In the genomic region with DNA sequence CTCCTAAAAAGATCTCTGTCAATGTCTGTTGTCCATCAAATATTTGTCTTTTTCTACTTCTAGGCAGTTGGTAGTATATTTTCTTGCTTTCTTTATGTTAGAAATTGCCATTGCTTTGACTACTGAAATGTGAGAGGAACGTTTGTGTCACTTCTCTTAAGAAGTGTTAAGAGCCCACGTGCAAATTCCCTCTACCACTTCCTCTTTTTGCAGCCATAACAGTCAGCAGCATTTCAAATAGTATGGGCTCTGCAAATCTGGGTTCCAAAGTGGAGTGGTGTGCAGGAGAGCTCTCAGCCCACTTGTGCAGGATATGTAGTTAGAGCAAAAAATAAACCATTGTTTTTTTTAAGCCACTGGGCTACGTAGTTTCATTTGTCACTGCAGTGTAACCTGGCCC, we compare ENCODE assay signal across 18 cellular contexts.
DNase-seq lines count a peak whose midpoint lies in the region; ATAC-seq and TF ChIP-seq lines count a peak whose summit lies in the region.
"Had no signal": no experiment of that assay in that cellular context is flagged by ENCODE, and none has a peak within 500 bp of the region (broad histone marks: within the 10 kb centered on the region; RNA-seq: fewer than 3 reads in every experiment).

No MANE protein-coding gene starts in this region.

- no peak for TF ChIP-seq CTCF in NB4 (IDR thresholded peaks at IDR 0.05; ENCODE audit: low read depth, low read length)

- no peaks in the 10 kb centered on the region for H3K4me1 Mint-ChIP-seq in activated T-helper 2 cell treated with anti-CD3 and anti-CD28 coated beads, Interferon-gamma antibody, Interleukin-2, Interleukin-4, amounts not matched to agents 10 μg/mL and 5 μg/mL and 100 μg/mL, durations not matched to agents 14 hours and 24 hours and 36 hours (ENCODE audit: low read depth)

- no peaks in the 10 kb centered on the region for H3K27me3 Mint-ChIP-seq in activated T-helper 2 cell treated with anti-CD3 and anti-CD28 coated beads, Interferon-gamma antibody, Interleukin-2, Interleukin-4, amounts not matched to agents 10 μg/mL and 5 μg/mL and 100 μg/mL, durations not matched to agents 14 hours and 24 hours and 36 hours (ENCODE audit: low read depth)

- TF ChIP-seq POLR2A in NB4 (IDR thresholded peaks at IDR 0.05; ENCODE audit: extremely low read depth, insufficient read length): no peak

- H3K4me3 ChIP-seq in NB4 (ENCODE audit: low read depth, low read length): no peak overlapping the region
- H3K4me3 ChIP-seq in muscle layer of colon (ENCODE audit: low read depth in 1 of 2, low read length in 2 of 2): no peak overlapping the region
- H3K4me3 ChIP-seq: pancreas, upper lobe of right lung had no signal

- H3K36me3 ChIP-seq in muscle layer of colon (ENCODE audit: insufficient read depth, low read length): no peaks in the 10 kb centered on the region
- H3K36me3 ChIP-seq: pancreas, upper lobe of right lung had no signal

- H3K27me3 ChIP-seq in muscle layer of colon (ENCODE audit: control insufficient read depth in 1 of 2, insufficient read depth in 2 of 2, low read length in 2 of 2): no peaks in the 10 kb centered on the region
- H3K27me3 ChIP-seq: pancreas, upper lobe of right lung had no signal

- H3K4me1 ChIP-seq in muscle layer of colon (ENCODE audit: insufficient read depth, low read length): peaks cover 46% of the 10 kb centered on the region
- H3K4me1 ChIP-seq: pancreas, upper lobe of right lung had no signal

- DNase-seq in NB4 (ENCODE audit: low read depth) (peak; percentile 62), NCI-H345 (lab: John Stamatoyannopoulos, UW) (no peak), NCI-H1436 treated with DMSO at 0.1 percent for 48 hours (lab: John Stamatoyannopoulos, UW) (no peak)
- DNase-seq in activated T-helper 2 cell treated with anti-CD3 and anti-CD28 coated beads, Interferon-gamma antibody, Interleukin-2, Interleukin-4, amounts not matched to agents 10 μg/mL and 5 μg/mL and 100 μg/mL, durations not matched to agents 14 hours and 24 hours and 36 hours (ENCODE audit: low spot score): no peak
- DNase-seq: activated CD4-positive, alpha-beta T cell treated with anti-CD3 and anti-CD28 coated beads, Interleukin-2, amount 50 U/mL, for 4 hours; activated T-cell treated with anti-CD3 and anti-CD28 coated beads, Interleukin-2, amount 50 U/mL, for 72 hours; central memory CD4-positive, alpha-beta T cell; effector memory CD4-positive, alpha-beta T cell; hippocampal formation; NCI-H2029 treated with DMSO at 0.1 percent for 48 hours; pancreas; stimulated activated naive CD4-positive, alpha-beta T cell; T1000; upper lobe of right lung had no signal

- no peaks in the 10 kb centered on the region for H3K36me3 Mint-ChIP-seq in activated T-helper 2 cell treated with anti-CD3 and anti-CD28 coated beads, Interferon-gamma antibody, Interleukin-2, Interleukin-4, amounts not matched to agents 10 μg/mL and 5 μg/mL and 100 μg/mL, durations not matched to agents 14 hours and 24 hours and 36 hours (ENCODE audit: low read depth)

- intact Hi-C loops in activated T-helper 2 cell treated with anti-CD3 and anti-CD28 coated beads, Interferon-gamma antibody, Interleukin-2, Interleukin-4, amounts not matched to agents 10 μg/mL and 5 μg/mL and 100 μg/mL, durations not matched to agents 14 hours and 24 hours and 36 hours (cut with micrococcal nuclease): no loop called here

- peak overlapping the region; percentile 64 for H3K27ac ChIP-seq in muscle layer of colon (ENCODE audit: low read depth, low read length)
- H3K27ac ChIP-seq: pancreas, upper lobe of right lung had no signal

- no peak overlapping the region for H3K27ac Mint-ChIP-seq in activated T-helper 2 cell treated with anti-CD3 and anti-CD28 coated beads, Interferon-gamma antibody, Interleukin-2, Interleukin-4, amounts not matched to agents 10 μg/mL and 5 μg/mL and 100 μg/mL, durations not matched to agents 14 hours and 24 hours and 36 hours
- H3K27ac Mint-ChIP-seq: activated T-cell treated with anti-CD3 and anti-CD28 coated beads, Interleukin-2, amount 50 U/mL, for 72 hours had no signal

- no peak overlapping the region for H3K4me3 Mint-ChIP-seq in activated T-helper 2 cell treated with anti-CD3 and anti-CD28 coated beads, Interferon-gamma antibody, Interleukin-2, Interleukin-4, amounts not matched to agents 10 μg/mL and 5 μg/mL and 100 μg/mL, durations not matched to agents 14 hours and 24 hours and 36 hours (ENCODE audit: low read depth)
- H3K4me3 Mint-ChIP-seq: activated T-cell treated with anti-CD3 and anti-CD28 coated beads, Interleukin-2, amount 50 U/mL, for 72 hours had no signal

- ATAC-seq in GM18508 (IDR thresholded peaks at IDR 0.05; ENCODE audit: insufficient read depth, unreplicated experiment) (peak; percentile 65), HG03103 (IDR thresholded peaks at IDR 0.05; ENCODE audit: low read depth, unreplicated experiment) (peak; percentile 60), HG03432 (IDR thresholded peaks at IDR 0.05; ENCODE audit: unreplicated experiment) (no peak)
- ATAC-seq: activated T-cell treated with anti-CD3 and anti-CD28 coated beads, Interleukin-2, amount 50 U/mL, for 72 hours; pancreas; upper lobe of right lung had no signal

- H3K9me3 Mint-ChIP-seq in activated T-helper 2 cell treated with anti-CD3 and anti-CD28 coated beads, Interferon-gamma antibody, Interleukin-2, Interleukin-4, amounts not matched to agents 10 μg/mL and 5 μg/mL and 100 μg/mL, durations not matched to agents 14 hours and 24 hours and 36 hours: no peaks in the 10 kb centered on the region

- no peak overlapping the region for H3K9ac ChIP-seq in muscle layer of colon (ENCODE audit: low read length)

- H3K9me3 ChIP-seq in muscle layer of colon (ENCODE audit: low read length): no peaks in the 10 kb centered on the region
- H3K9me3 ChIP-seq: pancreas, upper lobe of right lung had no signal
